8 cellular contexts compared by ENCODE assay signal in genomic region chrX:21798677-21799219, GRCh38. TPM values are rescaled to one million over a fixed set of nuclear protein-coding genes. Genes with fewer than 3 reads are reported as not detected.
DNase-seq lines count a peak whose midpoint lies in the region; ATAC-seq and TF ChIP-seq lines count a peak whose summit lies in the region.

No MANE protein-coding gene starts in this region.

- no peak overlapping the region for H3K4ac ChIP-seq in trophoblast cell (ENCODE audit: low read depth, low read length)

- no peak overlapping the region for H3K4me3 Mint-ChIP-seq in naive thymus-derived CD4-positive, alpha-beta T cell

- 10 to 25% methylated on average over 4 to 6 of the region's 6 CpGs for WGBS in body of pancreas, 2 donors
- WGBS in trophoblast cell (ENCODE audit: extremely low coverage, insufficient coverage, insufficient read length) = no CpG with 5 or more reads among the region's 6 CpGs

- POLR2A ChIA-PET in naive thymus-derived CD4-positive, alpha-beta T cell (lab: Charles Lee) = no interaction called here

- H3K79me1 ChIP-seq in trophoblast cell (ENCODE audit: low read length) = no peaks in the 10 kb centered on the region

- no peaks in the 10 kb centered on the region for H3K4me1 Mint-ChIP-seq in naive thymus-derived CD4-positive, alpha-beta T cell

- H3K9me3 Mint-ChIP-seq in naive thymus-derived CD4-positive, alpha-beta T cell = peaks cover 0 to 2% (median 0%) of the 10 kb centered on the region in 11 donors

- no peaks in the 10 kb centered on the region for H3K36me3 Mint-ChIP-seq in naive thymus-derived CD4-positive, alpha-beta T cell

- no peak overlapping the region for H2BK120ac ChIP-seq in trophoblast cell (ENCODE audit: insufficient read depth, low read length, poor library complexity)

- no peak overlapping the region for H2BK5ac ChIP-seq in trophoblast cell (ENCODE audit: low read depth, low read length, poor library complexity)

- TF ChIP-seq POLR2A in body of pancreas (IDR thresholded peaks at IDR 0.05) = no peak

- H3K4me1 ChIP-seq in body of pancreas = peaks cover 11% of the 10 kb centered on the region
- peaks cover 0 to 3% of the 10 kb centered on the region in 2 experiments for H3K4me1 ChIP-seq in trophoblast cell (ENCODE audit: control insufficient read depth in 1 of 2, insufficient read depth in 2 of 2, low read length in 2 of 2)
- no peaks in the 10 kb centered on the region for H3K4me1 ChIP-seq in naive thymus-derived CD4-positive, alpha-beta T cell (ENCODE audit: control insufficient read depth in 2 of 2, insufficient read depth in 2 of 2, low read length in 2 of 2)

- H3K4me2 ChIP-seq in trophoblast cell (ENCODE audit: low read length) = no peak overlapping the region

- no peaks in the 10 kb centered on the region for H3K9me3 ChIP-seq in body of pancreas
- no peaks in the 10 kb centered on the region for H3K9me3 ChIP-seq in trophoblast cell (ENCODE audit: insufficient read depth, low read depth, low read length)
- no peaks in the 10 kb centered on the region for H3K9me3 ChIP-seq in naive thymus-derived CD4-positive, alpha-beta T cell (ENCODE audit: control insufficient read depth in 2 of 3, low read length in 3 of 3)

- H3K27me3 Mint-ChIP-seq in naive thymus-derived CD4-positive, alpha-beta T cell = peaks cover 0 to 6% (median 0%) of the 10 kb centered on the region in 5 donors

- peak; percentile 64 for DNase-seq in NCI-H1092 (lab: John Stamatoyannopoulos, UW)
- peak; percentile 59 to 69 (median 66) for DNase-seq in body of pancreas
- no peak for DNase-seq in trophoblast cell
- DNase-seq in medulla oblongata (ENCODE audit: extremely low spot score) = no peak
- no peak for DNase-seq in naive thymus-derived CD4-positive, alpha-beta T cell
- no peak for DNase-seq in cerebellar nuclear complex (lab: John Stamatoyannopoulos, UW)
- no peak for DNase-seq in AML-193 (lab: John Stamatoyannopoulos, UW)

- H3K18ac ChIP-seq in trophoblast cell (ENCODE audit: low read length) = no peak overlapping the region

- H3K14ac ChIP-seq in trophoblast cell (ENCODE audit: low read length) = no peak overlapping the region

- intact Hi-C loops in body of pancreas (cut with DNase I) = no loop called here
- intact Hi-C loops in naive thymus-derived CD4-positive, alpha-beta T cell (cut with micrococcal nuclease) = no loop called here

- H3K4me3 ChIP-seq in body of pancreas = no peak overlapping the region
- H3K4me3 ChIP-seq in trophoblast cell (ENCODE audit: low read depth, low read length) = no peak overlapping the region
- no peak overlapping the region for H3K4me3 ChIP-seq in naive thymus-derived CD4-positive, alpha-beta T cell (ENCODE audit: low read length)

- H4K12ac ChIP-seq in trophoblast cell (ENCODE audit: low read depth, low read length) = no peak overlapping the region

- no peak overlapping the region for H3K9ac ChIP-seq in trophoblast cell (ENCODE audit: low read length)

- ATAC-seq in GM21526 (IDR thresholded peaks at IDR 0.05; ENCODE audit: low FRiP score, unreplicated experiment) (peak; percentile 90), body of pancreas (peak; percentile 90)
- ATAC-seq in naive thymus-derived CD4-positive, alpha-beta T cell = no peak

- H3K27ac Mint-ChIP-seq in naive thymus-derived CD4-positive, alpha-beta T cell = no peak overlapping the region

- no peaks in the 10 kb centered on the region for H3K27me3 ChIP-seq in body of pancreas
- H3K27me3 ChIP-seq in trophoblast cell (ENCODE audit: insufficient read depth, low read length) = no peaks in the 10 kb centered on the region
- no peaks in the 10 kb centered on the region for H3K27me3 ChIP-seq in naive thymus-derived CD4-positive, alpha-beta T cell (ENCODE audit: control insufficient read depth in 2 of 2, insufficient read depth in 2 of 2, low read length in 2 of 2)

- H4K8ac ChIP-seq in trophoblast cell (ENCODE audit: low read depth, low read length) = no peak overlapping the region

- H2BK12ac ChIP-seq in trophoblast cell (ENCODE audit: low read length) = no peak overlapping the region

- no peaks in the 10 kb centered on the region for H3K79me2 ChIP-seq in trophoblast cell (ENCODE audit: control insufficient read depth, insufficient read depth, low read length, poor library complexity)

- CTCF ChIA-PET in naive thymus-derived CD4-positive, alpha-beta T cell (lab: Charles Lee) = no interaction called here

- H3K36me3 ChIP-seq in body of pancreas (replicated peaks in 1 of 2; ENCODE audit: insufficient read depth in 1 of 2, low read depth in 2 of 2) (no peaks in the 10 kb centered on the region), trophoblast cell (ENCODE audit: control insufficient read depth in 1 of 2, insufficient read depth in 2 of 2, low read length in 2 of 2) (no peaks in the 10 kb centered on the region)
- H3K36me3 ChIP-seq in naive thymus-derived CD4-positive, alpha-beta T cell (ENCODE audit: control insufficient read depth in 2 of 3, insufficient read depth in 3 of 3, low read length in 3 of 3) = no peaks in the 10 kb centered on the region

- H3K27ac ChIP-seq in body of pancreas (peak overlapping the region in 2 of 4 donors; percentile 61 to 63), trophoblast cell (ENCODE audit: low read depth, low read length) (no peak overlapping the region)
- H3K27ac ChIP-seq in naive thymus-derived CD4-positive, alpha-beta T cell (ENCODE audit: low read depth, low read length) = no peak overlapping the region

- peak overlapping the region; percentile 6 for H4K91ac ChIP-seq in trophoblast cell (ENCODE audit: low read depth, low read length)

- no peak overlapping the region for H2AK5ac ChIP-seq in trophoblast cell (ENCODE audit: low read length)

- no peak overlapping the region for H3K23ac ChIP-seq in trophoblast cell (ENCODE audit: low read length)

- TF ChIP-seq CTCF in body of pancreas (IDR thresholded peaks at IDR 0.05) = peak in 3 of 7 experiments; percentile 10 to 22 (median 14)

- no peak overlapping the region for H2AFZ ChIP-seq in trophoblast cell (ENCODE audit: insufficient read depth, low read length, poor library complexity)

RNA-seq across cellular contexts. Expression of gene MBTPS2, which starts 40.7 kb away (rescaled TPM):
- 1 to 10 TPM; 4.3 to 6.7 TPM for total RNA-seq in body of pancreas
- 7.5 and 7.7 TPM in 2 replicates for polyA plus RNA-seq in trophoblast cell (2013)
- 1 to 10 TPM; 5.2 to 9.9 (median 7.2) TPM for total RNA-seq in naive thymus-derived CD4-positive, alpha-beta T cell
- polyA plus RNA-seq in naive thymus-derived CD4-positive, alpha-beta T cell = 1 to 10 TPM; 4.6 to 4.9 TPM

RNA-seq across cellular contexts. Expression of gene SMPX, which starts 40.8 kb away (rescaled TPM):
- not detected for total RNA-seq in body of pancreas
- polyA plus RNA-seq in trophoblast cell (2013) = 0.18 and 0.31 TPM in 2 replicates
- total RNA-seq in naive thymus-derived CD4-positive, alpha-beta T cell = not detected
- polyA plus RNA-seq in naive thymus-derived CD4-positive, alpha-beta T cell = not detected

RNA-seq across cellular contexts. Expression of gene YY2, which starts 57.0 kb away (rescaled TPM):
- total RNA-seq in body of pancreas = 1 to 10 TPM; 3.9 to 4.9 TPM
- 0.67 and 0.79 TPM in 2 replicates for polyA plus RNA-seq in trophoblast cell (2013)
- total RNA-seq in naive thymus-derived CD4-positive, alpha-beta T cell = 1 to 10 TPM in 4 of 5 experiments, under 1 TPM in 1; 0.66 to 2.7 (median 1.4) TPM
- under 1 TPM; 0.66 to 0.79 TPM for polyA plus RNA-seq in naive thymus-derived CD4-positive, alpha-beta T cell

Comparison
In these comparisons a context has a peak if more than half of its experiments do, and no peak if none do; other contexts are left out.
1. DNase-seq: peak in NCI-H1092 (single experiment) and body of pancreas (4 of 4); none in trophoblast cell (0 of 2), medulla oblongata (single experiment), naive thymus-derived CD4-positive, alpha-beta T cell (0 of 9), cerebellar nuclear complex (0 of 2) and AML-193 (0 of 2).